In the genomic region with DNA sequence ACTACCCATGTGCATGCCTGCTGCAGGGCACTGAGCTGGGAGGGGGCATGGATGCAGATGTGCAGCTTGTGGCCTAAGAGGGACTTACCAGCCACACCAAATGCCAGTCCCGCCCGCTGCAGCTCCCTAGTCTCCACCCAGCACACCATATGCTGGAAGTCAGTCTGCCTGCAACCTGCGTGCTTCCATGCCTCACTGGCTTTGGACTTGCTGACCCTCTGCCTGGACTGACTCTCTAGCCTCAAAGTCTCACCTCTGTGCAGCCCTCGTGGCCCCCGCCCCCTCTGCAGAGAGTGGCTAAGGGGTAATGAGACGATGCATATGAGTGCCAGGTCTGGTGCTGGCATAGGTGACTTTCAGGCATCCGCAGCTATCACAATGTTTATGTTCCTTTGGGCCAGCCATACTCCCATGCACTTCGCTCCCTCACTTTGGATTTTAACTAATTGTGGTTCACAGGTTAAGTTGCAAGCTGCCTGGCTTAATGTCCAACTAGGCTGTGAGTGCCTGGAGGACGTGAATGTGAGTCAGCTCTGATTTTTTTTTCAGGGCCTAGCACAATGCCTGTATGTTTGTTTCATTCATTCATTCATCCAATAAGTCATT, we compare ENCODE assay signal across 1 cellular context.
A peak's percentile ranks its signal among the peaks of the same experiment; 100 is the strongest.
TF ChIP-seq lines count a peak whose summit lies in the region.

No MANE protein-coding gene starts in this region.

TF ChIP-seq in HepG2, 621 proteins besides CTCF, POLR2A, EP300 and RAD21 (continued from another document and continues in another):
- TF ChIP-seq TERF1 (CRISPR knock-in tag; IDR thresholded peaks at IDR 0.05) (no peak), DRAP1 (CRISPR knock-in tag; IDR thresholded peaks at IDR 0.05) (no peak), MATR3 (CRISPR knock-in tag; IDR thresholded peaks at IDR 0.05) (no peak), POLR2G (IDR thresholded peaks at IDR 0.05; ENCODE audit: low read depth, low read length) (no peak), DMAP1 (CRISPR knock-in tag; IDR thresholded peaks at IDR 0.05) (no peak), NCOA5 (CRISPR knock-in tag; IDR thresholded peaks at IDR 0.05) (no peak), ZNF383 (CRISPR knock-in tag; IDR thresholded peaks at IDR 0.05; ENCODE audit: borderline replicate concordance) (no peak), PHF8 (CRISPR knock-in tag; IDR thresholded peaks at IDR 0.05) (no peak), ZFP91 (CRISPR knock-in tag; IDR thresholded peaks at IDR 0.05; ENCODE audit: borderline replicate concordance) (peak; percentile 59), CCAR2 (optimal IDR thresholded peaks at IDR 0.05; ENCODE audit: low read depth, low read length) (no peak), ZBTB44 (CRISPR knock-in tag; IDR thresholded peaks at IDR 0.05) (no peak), FOXA1 (IDR thresholded peaks at IDR 0.05) (no peak), FOXA1 (CRISPR knock-in tag; IDR thresholded peaks at IDR 0.05) (no peak), DR1 (CRISPR knock-in tag; IDR thresholded peaks at IDR 0.05) (no peak), PRPF4 (IDR thresholded peaks at IDR 0.05; ENCODE audit: low read depth, low read length, poor library complexity, severe bottlenecking) (no peak), SAFB2 (CRISPR knock-in tag; IDR thresholded peaks at IDR 0.05; ENCODE audit: borderline replicate concordance, low read depth) (no peak), FOXC1 (CRISPR knock-in tag; IDR thresholded peaks at IDR 0.05; ENCODE audit: borderline replicate concordance) (no peak), KDM3A (CRISPR knock-in tag; IDR thresholded peaks at IDR 0.05; ENCODE audit: low read depth) (peak; percentile 40; the same call in 1 of the 2 replicates), TRAFD1 (CRISPR knock-in tag; IDR thresholded peaks at IDR 0.05; ENCODE audit: borderline replicate concordance) (no peak), RFX3 (CRISPR knock-in tag; IDR thresholded peaks at IDR 0.05) (no peak), NFYB (CRISPR knock-in tag; IDR thresholded peaks at IDR 0.05) (no peak), POLR2AphosphoS5 (IDR thresholded peaks at IDR 0.05; ENCODE audit: low read depth, low read length) (no peak), ZNF724P (CRISPR knock-in tag; IDR thresholded peaks at IDR 0.05; ENCODE audit: borderline replicate concordance) (no peak), ZNF138 (CRISPR knock-in tag; IDR thresholded peaks at IDR 0.05; ENCODE audit: low read depth) (no peak), NFYC (CRISPR knock-in tag; IDR thresholded peaks at IDR 0.05) (no peak), RFXAP (CRISPR knock-in tag; IDR thresholded peaks at IDR 0.05; ENCODE audit: borderline replicate concordance) (no peak), GFI1 (CRISPR knock-in tag; IDR thresholded peaks at IDR 0.05; ENCODE audit: borderline replicate concordance) (peak; percentile 90), MYNN (CRISPR knock-in tag; IDR thresholded peaks at IDR 0.05; ENCODE audit: low read depth) (no peak), GLMP (CRISPR knock-in tag; IDR thresholded peaks at IDR 0.05; ENCODE audit: borderline replicate concordance) (no peak), NCOR1 (IDR thresholded peaks at IDR 0.05; ENCODE audit: borderline replicate concordance, low read length) (peak; percentile 50; the same call in 1 of the 2 replicates)
- TF ChIP-seq, protein P1, sequence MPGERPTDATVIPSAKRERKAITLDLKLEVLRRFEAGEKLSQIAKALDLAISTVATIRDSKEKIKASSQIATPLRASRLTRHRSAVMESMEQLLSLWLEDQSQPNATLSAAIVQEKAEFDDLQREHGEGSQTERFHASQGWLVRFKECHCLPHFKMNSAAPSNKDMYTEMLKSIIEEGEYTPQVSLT (CRISPR knock-in tag; IDR thresholded peaks at IDR 0.05; ENCODE audit: borderline replicate concordance, low read depth) = no peak
- TF ChIP-seq, protein P2, sequence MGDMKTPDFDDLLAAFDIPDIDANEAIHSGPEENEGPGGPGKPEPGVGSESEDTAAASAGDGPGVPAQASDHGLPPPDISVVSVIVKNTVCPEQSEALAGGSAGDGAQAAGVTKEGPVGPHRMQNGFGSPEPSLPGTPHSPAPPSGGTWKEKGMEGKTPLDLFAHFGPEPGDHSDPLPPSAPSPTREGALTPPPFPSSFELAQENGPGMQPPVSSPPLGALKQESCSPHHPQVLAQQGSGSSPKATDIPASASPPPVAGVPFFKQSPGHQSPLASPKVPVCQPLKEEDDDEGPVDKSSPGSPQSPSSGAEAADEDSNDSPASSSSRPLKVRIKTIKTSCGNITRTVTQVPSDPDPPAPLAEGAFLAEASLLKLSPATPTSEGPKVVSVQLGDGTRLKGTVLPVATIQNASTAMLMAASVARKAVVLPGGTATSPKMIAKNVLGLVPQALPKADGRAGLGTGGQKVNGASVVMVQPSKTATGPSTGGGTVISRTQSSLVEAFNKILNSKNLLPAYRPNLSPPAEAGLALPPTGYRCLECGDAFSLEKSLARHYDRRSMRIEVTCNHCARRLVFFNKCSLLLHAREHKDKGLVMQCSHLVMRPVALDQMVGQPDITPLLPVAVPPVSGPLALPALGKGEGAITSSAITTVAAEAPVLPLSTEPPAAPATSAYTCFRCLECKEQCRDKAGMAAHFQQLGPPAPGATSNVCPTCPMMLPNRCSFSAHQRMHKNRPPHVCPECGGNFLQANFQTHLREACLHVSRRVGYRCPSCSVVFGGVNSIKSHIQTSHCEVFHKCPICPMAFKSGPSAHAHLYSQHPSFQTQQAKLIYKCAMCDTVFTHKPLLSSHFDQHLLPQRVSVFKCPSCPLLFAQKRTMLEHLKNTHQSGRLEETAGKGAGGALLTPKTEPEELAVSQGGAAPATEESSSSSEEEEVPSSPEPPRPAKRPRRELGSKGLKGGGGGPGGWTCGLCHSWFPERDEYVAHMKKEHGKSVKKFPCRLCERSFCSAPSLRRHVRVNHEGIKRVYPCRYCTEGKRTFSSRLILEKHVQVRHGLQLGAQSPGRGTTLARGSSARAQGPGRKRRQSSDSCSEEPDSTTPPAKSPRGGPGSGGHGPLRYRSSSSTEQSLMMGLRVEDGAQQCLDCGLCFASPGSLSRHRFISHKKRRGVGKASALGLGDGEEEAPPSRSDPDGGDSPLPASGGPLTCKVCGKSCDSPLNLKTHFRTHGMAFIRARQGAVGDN (CRISPR knock-in tag; IDR thresholded peaks at IDR 0.05) = peak; percentile 82
- TF ChIP-seq, protein P3, sequence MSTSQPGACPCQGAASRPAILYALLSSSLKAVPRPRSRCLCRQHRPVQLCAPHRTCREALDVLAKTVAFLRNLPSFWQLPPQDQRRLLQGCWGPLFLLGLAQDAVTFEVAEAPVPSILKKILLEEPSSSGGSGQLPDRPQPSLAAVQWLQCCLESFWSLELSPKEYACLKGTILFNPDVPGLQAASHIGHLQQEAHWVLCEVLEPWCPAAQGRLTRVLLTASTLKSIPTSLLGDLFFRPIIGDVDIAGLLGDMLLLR (CRISPR knock-in tag; IDR thresholded peaks at IDR 0.05) = no peak
- TF ChIP-seq, protein P4, sequence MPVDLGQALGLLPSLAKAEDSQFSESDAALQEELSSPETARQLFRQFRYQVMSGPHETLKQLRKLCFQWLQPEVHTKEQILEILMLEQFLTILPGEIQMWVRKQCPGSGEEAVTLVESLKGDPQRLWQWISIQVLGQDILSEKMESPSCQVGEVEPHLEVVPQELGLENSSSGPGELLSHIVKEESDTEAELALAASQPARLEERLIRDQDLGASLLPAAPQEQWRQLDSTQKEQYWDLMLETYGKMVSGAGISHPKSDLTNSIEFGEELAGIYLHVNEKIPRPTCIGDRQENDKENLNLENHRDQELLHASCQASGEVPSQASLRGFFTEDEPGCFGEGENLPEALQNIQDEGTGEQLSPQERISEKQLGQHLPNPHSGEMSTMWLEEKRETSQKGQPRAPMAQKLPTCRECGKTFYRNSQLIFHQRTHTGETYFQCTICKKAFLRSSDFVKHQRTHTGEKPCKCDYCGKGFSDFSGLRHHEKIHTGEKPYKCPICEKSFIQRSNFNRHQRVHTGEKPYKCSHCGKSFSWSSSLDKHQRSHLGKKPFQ (CRISPR knock-in tag; IDR thresholded peaks at IDR 0.05; ENCODE audit: insufficient replicate concordance) = no peak
- TF ChIP-seq, protein P5, sequence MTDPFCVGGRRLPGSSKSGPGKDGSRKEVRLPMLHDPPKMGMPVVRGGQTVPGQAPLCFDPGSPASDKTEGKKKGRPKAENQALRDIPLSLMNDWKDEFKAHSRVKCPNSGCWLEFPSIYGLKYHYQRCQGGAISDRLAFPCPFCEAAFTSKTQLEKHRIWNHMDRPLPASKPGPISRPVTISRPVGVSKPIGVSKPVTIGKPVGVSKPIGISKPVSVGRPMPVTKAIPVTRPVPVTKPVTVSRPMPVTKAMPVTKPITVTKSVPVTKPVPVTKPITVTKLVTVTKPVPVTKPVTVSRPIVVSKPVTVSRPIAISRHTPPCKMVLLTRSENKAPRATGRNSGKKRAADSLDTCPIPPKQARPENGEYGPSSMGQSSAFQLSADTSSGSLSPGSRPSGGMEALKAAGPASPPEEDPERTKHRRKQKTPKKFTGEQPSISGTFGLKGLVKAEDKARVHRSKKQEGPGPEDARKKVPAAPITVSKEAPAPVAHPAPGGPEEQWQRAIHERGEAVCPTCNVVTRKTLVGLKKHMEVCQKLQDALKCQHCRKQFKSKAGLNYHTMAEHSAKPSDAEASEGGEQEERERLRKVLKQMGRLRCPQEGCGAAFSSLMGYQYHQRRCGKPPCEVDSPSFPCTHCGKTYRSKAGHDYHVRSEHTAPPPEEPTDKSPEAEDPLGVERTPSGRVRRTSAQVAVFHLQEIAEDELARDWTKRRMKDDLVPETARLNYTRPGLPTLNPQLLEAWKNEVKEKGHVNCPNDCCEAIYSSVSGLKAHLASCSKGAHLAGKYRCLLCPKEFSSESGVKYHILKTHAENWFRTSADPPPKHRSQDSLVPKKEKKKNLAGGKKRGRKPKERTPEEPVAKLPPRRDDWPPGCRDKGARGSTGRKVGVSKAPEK (CRISPR knock-in tag; IDR thresholded peaks at IDR 0.05; ENCODE audit: borderline replicate concordance) = no peak
